Comparison of ENCODE assay signal across 8 cellular contexts in the genomic region with DNA sequence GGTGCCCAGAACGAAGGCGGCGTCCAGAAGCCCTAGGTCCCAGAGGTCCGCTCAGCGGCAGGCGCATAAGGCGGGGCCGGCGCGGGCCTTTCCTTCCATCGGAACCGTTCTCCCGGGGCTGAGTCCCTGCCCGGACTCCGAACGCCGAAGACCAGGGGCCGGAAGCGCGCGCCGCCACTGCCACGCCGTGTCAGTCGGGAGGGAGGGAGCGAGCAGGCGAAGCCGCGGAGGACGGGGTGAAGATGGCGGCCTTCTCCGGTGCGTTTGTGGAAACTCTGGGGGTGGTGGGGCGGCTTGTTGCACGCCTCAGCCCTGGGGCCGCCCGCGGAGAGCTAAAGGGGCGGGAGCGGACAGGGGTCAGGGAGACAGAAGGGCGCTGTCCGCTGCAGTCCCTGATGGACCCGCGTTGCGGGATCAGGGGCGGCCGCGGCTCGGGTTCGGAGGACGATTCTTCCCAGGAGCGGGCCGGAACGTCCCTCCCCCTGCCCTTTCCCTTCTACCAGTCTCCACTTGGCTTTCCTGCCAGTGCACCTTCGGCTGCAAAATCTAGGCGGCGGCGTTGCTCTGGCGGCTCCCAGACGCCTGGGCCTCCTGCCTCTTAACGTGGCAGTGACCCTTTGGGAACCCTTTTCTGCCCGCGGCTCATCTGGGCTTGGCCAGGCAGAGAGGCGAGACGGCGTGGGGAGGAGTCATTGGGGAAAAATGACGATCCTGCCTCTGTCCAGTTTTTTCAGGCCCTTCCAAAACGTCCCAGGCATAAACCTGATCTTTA. TPM values are rescaled to one million over a fixed set of nuclear protein-coding genes. Genes with fewer than 3 reads are reported as not detected.
A peak's percentile ranks its signal among the peaks of the same experiment; 100 is the strongest.
DNase-seq lines count a peak whose midpoint lies in the region; TF ChIP-seq lines count a peak whose summit lies in the region.

A gene (plus strand): TSS at position 177 of the 772 bp plus-strand sequence. CDS start 66 bp downstream, at position 243.

- intact Hi-C loops in stomach (cut with DNase I; ENCODE audit: low total_unique reads), result no loop called here

- H3K27ac ChIP-seq in stomach, result peak within 1 kb of the TSS; percentile 85 to 94 (median 93)

- 0 to 1% (median 1%) methylated on average over 19 to 68 of the region's 68 CpGs for WGBS in stomach, 5 donors

- peaks cover 14 to 36% (median 32%) of the 10 kb centered on the region in 4 donors for H3K4me1 ChIP-seq in stomach

- H3K9me3 Mint-ChIP-seq in neural crest cell, result no peaks in the 10 kb centered on the region

- H3K4me3 ChIP-seq in stomach, result peak within 1 kb of the TSS; percentile 82 to 95 (median 92)

- DNase-seq in ELF-1 (ENCODE audit: low read depth, low spot score) (peak; percentile 92), GOT3 (lab: John Stamatoyannopoulos, UW) (peak; percentile 69), LHCN-M2 (ENCODE audit: low read depth) (peak; percentile 78), activated gamma-delta T cell (lab: John Stamatoyannopoulos, UW) (peak; percentile 73), fibroblast of the conjunctiva (ENCODE audit: low read depth) (peak; percentile 58), neural crest cell (ENCODE audit: low read depth, low spot score) (peak; percentile 78), stomach (peak; percentile 90)

- TF ChIP-seq CTCF in neural crest cell (conservative IDR thresholded peaks at IDR 0.05) (peak; percentile 18), stomach (IDR thresholded peaks at IDR 0.05) (no peak)

- no peak for TF ChIP-seq EP300 in stomach (IDR thresholded peaks at IDR 0.05)

- peaks cover 24% of the 10 kb centered on the region for H3K4me1 Mint-ChIP-seq in neural crest cell

- no peaks in the 10 kb centered on the region for H3K27me3 Mint-ChIP-seq in neural crest cell (ENCODE audit: low read depth)

- H3K27me3 ChIP-seq in stomach, result no peaks in the 10 kb centered on the region

- H3K9me3 ChIP-seq in stomach, result no peaks in the 10 kb centered on the region

- peaks cover 13 to 24% (median 18%) of the 10 kb centered on the region in 4 donors for H3K36me3 ChIP-seq in stomach

- peaks cover 7% of the 10 kb centered on the region for H3K36me3 Mint-ChIP-seq in neural crest cell (ENCODE audit: low read depth)

- TF ChIP-seq POLR2A in Raji (IDR thresholded peaks at IDR 0.05; ENCODE audit: insufficient read depth, low read depth, low read length) (peak; percentile 92), stomach (IDR thresholded peaks at IDR 0.05) (peak in 2 of 4 donors; percentile 36 to 69)

- H3K4me3 Mint-ChIP-seq in neural crest cell, result peak within 1 kb of the TSS; percentile 97

- peak within 1 kb of the TSS; percentile 93 for H3K27ac Mint-ChIP-seq in neural crest cell (ENCODE audit: unreplicated experiment)

RNA-seq across cellular contexts. Expression of the gene that starts here (rescaled TPM):
- total RNA-seq in LHCN-M2 (2014; rRNA removed), result 67.8 and 78.4 TPM in 2 replicates
- polyA plus RNA-seq in LHCN-M2 (2012), result 62.7 TPM
- total RNA-seq in neural crest cell, result 154 and 157 TPM in 2 replicates
- 10 to 100 TPM; 26.8 to 98.2 (median 46.1) TPM for total RNA-seq in stomach
- 10 to 100 TPM; 57.2 to 64.5 (median 57.5) TPM for polyA plus RNA-seq in stomach

Comparison
In these comparisons a context has a peak if more than half of its experiments do, and no peak if none do; other contexts are left out.
1. Peak in every context shown above with its lines: DNase-seq, H3K4me3 ChIP-seq and H3K27ac ChIP-seq.